Comparison of ENCODE assay signal across 1 cellular context in genomic region chr20:63243604-63244247, GRCh38.
TF ChIP-seq lines count a peak whose summit lies in the region.

No MANE protein-coding gene starts in this region.

TF ChIP-seq in H1, 55 proteins besides CTCF, POLR2A, EP300 and RAD21:
- TF ChIP-seq TCF12 (IDR thresholded peaks at IDR 0.05; ENCODE audit: low read depth, low read length) (no peak), JUND (IDR thresholded peaks at IDR 0.05; ENCODE audit: low read length) (no peak), SP1 (IDR thresholded peaks at IDR 0.05; ENCODE audit: low read depth, low read length) (no peak), RNF2 (IDR thresholded peaks at IDR 0.05; ENCODE audit: borderline replicate concordance, low read depth, low read length, missing control alignments, poor library complexity, severe bottlenecking) (no peak), SIN3A (conservative IDR thresholded peaks at IDR 0.05 in 1 of 2, IDR thresholded peaks at IDR 0.05 in 1 of 2; ENCODE audit: low read depth in 1 of 2, low read length in 2 of 2) (no peak), BRCA1 (IDR thresholded peaks at IDR 0.05; ENCODE audit: low read depth, low read length) (no peak), TAF1 (IDR thresholded peaks at IDR 0.05; ENCODE audit: low read depth, low read length) (no peak), YY1 (IDR thresholded peaks at IDR 0.05; ENCODE audit: low read depth, low read length) (no peak), TAF7 (optimal IDR thresholded peaks at IDR 0.05; ENCODE audit: borderline replicate concordance, low read depth, low read length) (no peak), CBX5 (IDR thresholded peaks at IDR 0.05; ENCODE audit: low read depth, low read length) (no peak), KDM1A (IDR thresholded peaks at IDR 0.05; ENCODE audit: borderline replicate concordance, low read length) (no peak), SP4 (IDR thresholded peaks at IDR 0.05; ENCODE audit: low read length) (no peak), CHD1 (IDR thresholded peaks at IDR 0.05; ENCODE audit: low read depth, low read length) (no peak), EGR1 (IDR thresholded peaks at IDR 0.05; ENCODE audit: borderline replicate concordance, low read depth, low read length) (no peak), E2F6 (IDR thresholded peaks at IDR 0.05) (no peak), HDAC2 (IDR thresholded peaks at IDR 0.05; ENCODE audit: borderline replicate concordance in 1 of 2, low read depth in 2 of 2, low read length in 2 of 2) (no peak), PHF8 (conservative IDR thresholded peaks at IDR 0.05; ENCODE audit: low read depth, low read length) (no peak)
